19 cellular contexts compared by ENCODE assay signal in genomic region chr6:52076791-52077179, GRCh38. TPM values are rescaled to one million over a fixed set of nuclear protein-coding genes. Genes with fewer than 3 reads are reported as not detected.
"Had no signal": no experiment of that assay in that cellular context is flagged by ENCODE, and none has a peak within 500 bp of the region (broad histone marks: within the 10 kb centered on the region; RNA-seq: fewer than 3 reads in every experiment).

No MANE protein-coding gene starts in this region.

- H3K9me3 ChIP-seq: gastrocnemius medialis, heart right ventricle, lower lobe of right lung, pancreas had no signal

- FAIRE-seq: astrocyte, pancreas had no signal

- H3K4me1 ChIP-seq: gastrocnemius medialis, heart right ventricle, lower lobe of right lung had no signal

- ATAC-seq: activated T-helper 17 cell treated with anti-CD3 and anti-CD28 coated beads, Interleukin-2, amount 50 U/mL, for 72 hours; gastrocnemius medialis; heart right ventricle; left colon; lower lobe of right lung; stimulated activated effector memory CD8-positive, alpha-beta T cell treated with anti-CD3 and anti-CD28 coated beads, Interleukin-12 subunit alpha, Interleukin-12 subunit beta, amount 100 ng/mL, for 72 hours had no signal

- H3K27ac ChIP-seq: gastrocnemius medialis, heart right ventricle, lower lobe of right lung had no signal

- H3K36me3 ChIP-seq: gastrocnemius medialis, heart right ventricle, lower lobe of right lung had no signal

- H3K4me3 ChIP-seq: gastrocnemius medialis, heart right ventricle, lower lobe of right lung, pancreas had no signal

- H3K27me3 ChIP-seq: gastrocnemius medialis, pancreas had no signal

- DNase-seq: activated CD4-positive, alpha-beta T cell treated with anti-CD3 and anti-CD28 coated beads for 1 hour; activated CD4-positive, alpha-beta T cell treated with anti-CD3 and anti-CD28 coated beads, Interleukin-2, amount 50 U/mL, for 4 hours; activated naive CD4-positive, alpha-beta T cell treated with anti-CD3 and anti-CD28 coated beads, Interleukin-2, amount 10 ng/mL, durations not matched to agents 7 days and 5 days; activated T-cell treated with anti-CD3 and anti-CD28 coated beads for 4 hours; dermis blood vessel endothelial cell; erythroblast; gastrocnemius medialis; heart right ventricle; left colon; lower lobe of right lung; midbrain; stimulated activated CD4-positive, alpha-beta T cell treated with anti-CD3 and anti-CD28 coated beads, Interleukin-2, amount 100 ng/mL, for 24 hours; T-helper 1 cell; T1000 had no signal

RNA-seq across cellular contexts. Expression of gene PKHD1, which starts 10.6 kb away (rescaled TPM):
- total RNA-seq: chondrocyte had no signal
